Comparison of ENCODE assay signal across 19 cellular contexts in the genomic region with DNA sequence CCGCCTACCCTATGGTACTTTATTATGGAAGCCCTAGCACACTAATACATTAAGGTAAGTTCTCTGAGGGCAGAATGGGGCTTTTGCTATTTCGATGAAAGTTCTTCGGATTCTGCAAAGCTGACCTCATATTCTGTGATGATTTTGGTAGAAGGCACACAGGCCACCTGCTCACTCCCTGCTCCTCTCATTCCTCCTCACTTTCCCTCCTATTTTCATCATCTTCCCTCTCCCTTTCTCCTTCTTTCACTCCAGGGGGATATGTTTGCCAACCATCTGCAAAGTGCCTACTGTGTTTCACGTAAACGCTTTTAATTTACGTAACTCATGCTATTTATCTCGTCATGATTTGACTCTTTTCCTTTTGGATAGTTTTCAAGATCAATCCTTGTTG. TPM values are rescaled to one million over a fixed set of nuclear protein-coding genes. Genes with fewer than 3 reads are reported as not detected.
A peak's percentile ranks its signal among the peaks of the same experiment; 100 is the strongest.
DNase-seq lines count a peak whose midpoint lies in the region; ATAC-seq and TF ChIP-seq lines count a peak whose summit lies in the region.
"Had no signal": no experiment of that assay in that cellular context is flagged by ENCODE, and none has a peak within 500 bp of the region (broad histone marks: within the 10 kb centered on the region; RNA-seq: fewer than 3 reads in every experiment).

No MANE protein-coding gene starts in this region.

- intact Hi-C loops in heart left ventricle (cut with DNase I) = loop anchor here in 1 of 10 donors (5.0 kb wide), 1 partner anchor 42 kb away; no protein-coding TSS in a partner anchor

- H3K4me2 ChIP-seq in SK-N-SH (no peak overlapping the region), smooth muscle cell (peak overlapping the region; percentile 80)

- TF ChIP-seq RAD21 in SK-N-SH (IDR thresholded peaks at IDR 0.05; ENCODE audit: low read length) = no peak

- TF ChIP-seq POLR2A in gastroesophageal sphincter (IDR thresholded peaks at IDR 0.05) (no peak), heart left ventricle (IDR thresholded peaks at IDR 0.05) (no peak)

- no peak overlapping the region for H3K4me3 Mint-ChIP-seq in activated T-cell treated with anti-CD3 and anti-CD28 coated beads, Interleukin-2, amount 50 U/mL, for 24 hours
- H3K4me3 Mint-ChIP-seq: HFFc6, IgD-negative memory B cell had no signal

- H3K4me1 Mint-ChIP-seq in activated T-cell treated with anti-CD3 and anti-CD28 coated beads, Interleukin-2, amount 50 U/mL, for 24 hours (ENCODE audit: low read depth) = peaks cover 9% of the 10 kb centered on the region

- WGBS in SK-N-SH (ENCODE audit: low lambda C conversion rate) = 84% methylated on average over 7 of the region's 7 CpGs
- 85 to 100% methylated on average over 2 to 7 of the region's 7 CpGs for WGBS in gastroesophageal sphincter (ENCODE audit: low coverage in 1 of 2), 2 donors
- 79% methylated on average over 7 of the region's 7 CpGs for WGBS in smooth muscle cell (ENCODE audit: low lambda C conversion rate)
- 80 to 97% (median 86%) methylated on average over 7 of the region's 7 CpGs for WGBS in heart left ventricle, 4 donors

- peaks cover 49% of the 10 kb centered on the region for H3F3A ChIP-seq in SK-N-SH (replicated peaks; ENCODE audit: insufficient read depth)
- peaks cover 13% of the 10 kb centered on the region for H3F3A ChIP-seq in smooth muscle cell (ENCODE audit: low read depth)

- H3K9ac ChIP-seq in SK-N-SH (no peak overlapping the region), smooth muscle cell (ENCODE audit: low read depth) (peak overlapping the region; percentile 60)

- POLR2A ChIA-PET in SK-N-SH (lab: Yijun Ruan, JAX) = no interaction called here

- CTCF ChIA-PET in SK-N-SH (lab: Yijun Ruan, JAX) = interaction anchor here (1.0 to 1.5 kb wide), 4 partner anchors 10 to 377 kb away, joined by 3 to 5 read pairs (median 4); no protein-coding TSS in a partner anchor

- no peaks in the 10 kb centered on the region for H3K27me3 Mint-ChIP-seq in activated T-cell treated with anti-CD3 and anti-CD28 coated beads, Interleukin-2, amount 50 U/mL, for 24 hours

- H2AFZ ChIP-seq in SK-N-SH (ENCODE audit: low read depth) = peak overlapping the region; percentile 64; the same call in 1 of the 2 replicates
- H2AFZ ChIP-seq in smooth muscle cell (ENCODE audit: low read depth) = no peak overlapping the region

- TF ChIP-seq CTCF in SK-N-SH (IDR thresholded peaks at IDR 0.05) = no peak
- no peak for TF ChIP-seq CTCF in gastroesophageal sphincter (IDR thresholded peaks at IDR 0.05)
- TF ChIP-seq CTCF in smooth muscle cell (IDR thresholded peaks at IDR 0.05; ENCODE audit: borderline replicate concordance, insufficient read depth, poor library complexity, severe bottlenecking) = no peak
- no peak for TF ChIP-seq CTCF in heart left ventricle (IDR thresholded peaks at IDR 0.05)

- peaks cover 3% of the 10 kb centered on the region for H3K36me3 Mint-ChIP-seq in activated T-cell treated with anti-CD3 and anti-CD28 coated beads, Interleukin-2, amount 50 U/mL, for 24 hours (ENCODE audit: low read depth)

- no peaks in the 10 kb centered on the region for H3K9me3 ChIP-seq in SK-N-SH
- H3K9me3 ChIP-seq in gastroesophageal sphincter = no peaks in the 10 kb centered on the region
- no peaks in the 10 kb centered on the region for H3K9me3 ChIP-seq in smooth muscle cell (replicated peaks; ENCODE audit: low read depth)
- peaks cover 0 to under 1% (median 0%) of the 10 kb centered on the region in 12 donors for H3K9me3 ChIP-seq in heart left ventricle

- ATAC-seq in SK-N-SH treated with all-trans-retinoic acid at 6 μM for 48 hours = no peak
- ATAC-seq in gastroesophageal sphincter = no peak
- no peak for ATAC-seq in HG02610 (IDR thresholded peaks at IDR 0.05; ENCODE audit: unreplicated experiment)
- no peak for ATAC-seq in heart left ventricle

- no peak overlapping the region for H3K27ac Mint-ChIP-seq in activated T-cell treated with anti-CD3 and anti-CD28 coated beads, Interleukin-2, amount 50 U/mL, for 24 hours
- H3K27ac Mint-ChIP-seq: IgD-negative memory B cell had no signal

- H4K20me1 ChIP-seq in SK-N-SH (ENCODE audit: insufficient read depth) = no peaks in the 10 kb centered on the region
- H4K20me1 ChIP-seq in smooth muscle cell (ENCODE audit: low read depth) = no peaks in the 10 kb centered on the region

- no peak for TF ChIP-seq EP300 in SK-N-SH (IDR thresholded peaks at IDR 0.05; ENCODE audit: borderline replicate concordance in 1 of 2, low read depth in 1 of 2, low read length in 1 of 2)
- TF ChIP-seq EP300 in gastroesophageal sphincter (IDR thresholded peaks at IDR 0.05) = no peak

- H3K27ac ChIP-seq in SK-N-SH (ENCODE audit: low read depth in 2 of 2, low read length in 1 of 2) = peak overlapping the region; percentile 84 to 89
- peak overlapping the region in 3 of 4 donors; percentile 39 to 65 (median 42) for H3K27ac ChIP-seq in gastroesophageal sphincter
- H3K27ac ChIP-seq in smooth muscle cell (ENCODE audit: low read depth) = peak overlapping the region; percentile 99
- peak overlapping the region in 2 of 12 donors; percentile 50 to 72 for H3K27ac ChIP-seq in heart left ventricle
- H3K27ac ChIP-seq: 22Rv1, C4-2B had no signal

- H3K4me1 ChIP-seq in SK-N-SH (ENCODE audit: control insufficient read depth in 1 of 2, insufficient read depth in 2 of 2, low read depth in 1 of 2, low read length in 1 of 2) (peaks cover 30 to 40% of the 10 kb centered on the region in 2 experiments), gastroesophageal sphincter (peaks cover 3 to 55% (median 11%) of the 10 kb centered on the region in 3 donors), smooth muscle cell (ENCODE audit: low read depth) (peaks cover 29% of the 10 kb centered on the region), heart left ventricle (peaks cover 0 to 44% (median 15%) of the 10 kb centered on the region in 12 donors)

- DNase-seq in SK-N-SH = no peak
- DNase-seq in smooth muscle cell (lab: John Stamatoyannopoulos, UW; ENCODE audit: unreplicated experiment) = no peak
- no peak for DNase-seq in NCI-H146 (lab: John Stamatoyannopoulos, UW)
- no peak for DNase-seq in activated T-cell treated with anti-CD3 and anti-CD28 coated beads, Interleukin-2, amount 50 U/mL, for 24 hours
- no peak for DNase-seq in heart left ventricle
- DNase-seq: AML-193, DMS79 treated with DMSO at 0.1 percent for 48 hours, HFFc6, MG63, NCI-H1092 treated with DMSO at 0.1 percent for 48 hours, NCI-H2081 treated with DMSO at 0.1 percent for 48 hours, NCI-H748 treated with DMSO at 0.1 percent for 48 hours, Right ventricle myocardium superior had no signal

- H3K4me3 ChIP-seq in SK-N-SH (ENCODE audit: low read depth in 2 of 2, low read length in 1 of 2) (no peak overlapping the region), gastroesophageal sphincter (no peak overlapping the region), smooth muscle cell (peak overlapping the region; percentile 37), heart left ventricle (no peak overlapping the region)
- H3K4me3 ChIP-seq: MG63 had no signal

- H3K9me3 Mint-ChIP-seq in activated T-cell treated with anti-CD3 and anti-CD28 coated beads, Interleukin-2, amount 50 U/mL, for 24 hours = peaks cover 4% of the 10 kb centered on the region
- H3K9me3 Mint-ChIP-seq: IgD-negative memory B cell had no signal

- no peaks in the 10 kb centered on the region for H3K79me2 ChIP-seq in SK-N-SH (ENCODE audit: insufficient read depth)
- H3K79me2 ChIP-seq in smooth muscle cell (ENCODE audit: low read depth) = peaks cover 50% of the 10 kb centered on the region

- H3K36me3 ChIP-seq in SK-N-SH (replicated peaks in 1 of 2; ENCODE audit: control insufficient read depth in 1 of 2, insufficient read depth in 2 of 2, low read length in 1 of 2) (no peaks in the 10 kb centered on the region), gastroesophageal sphincter (no peaks in the 10 kb centered on the region), smooth muscle cell (ENCODE audit: low read depth) (peaks cover 3% of the 10 kb centered on the region), heart left ventricle (no peaks in the 10 kb centered on the region)
- H3K36me3 ChIP-seq: MG63 had no signal

- H3K27me3 ChIP-seq in SK-N-SH (ENCODE audit: insufficient read depth) (no peaks in the 10 kb centered on the region), gastroesophageal sphincter (no peaks in the 10 kb centered on the region), smooth muscle cell (ENCODE audit: low read depth) (no peaks in the 10 kb centered on the region), heart left ventricle (no peaks in the 10 kb centered on the region)
- H3K27me3 ChIP-seq: MG63 had no signal

- H3K9me2 ChIP-seq in SK-N-SH = no peaks in the 10 kb centered on the region

TF ChIP-seq in SK-N-SH, 30 proteins besides CTCF, POLR2A, EP300 and RAD21 (continues in another document):
- TF ChIP-seq, protein P1, sequence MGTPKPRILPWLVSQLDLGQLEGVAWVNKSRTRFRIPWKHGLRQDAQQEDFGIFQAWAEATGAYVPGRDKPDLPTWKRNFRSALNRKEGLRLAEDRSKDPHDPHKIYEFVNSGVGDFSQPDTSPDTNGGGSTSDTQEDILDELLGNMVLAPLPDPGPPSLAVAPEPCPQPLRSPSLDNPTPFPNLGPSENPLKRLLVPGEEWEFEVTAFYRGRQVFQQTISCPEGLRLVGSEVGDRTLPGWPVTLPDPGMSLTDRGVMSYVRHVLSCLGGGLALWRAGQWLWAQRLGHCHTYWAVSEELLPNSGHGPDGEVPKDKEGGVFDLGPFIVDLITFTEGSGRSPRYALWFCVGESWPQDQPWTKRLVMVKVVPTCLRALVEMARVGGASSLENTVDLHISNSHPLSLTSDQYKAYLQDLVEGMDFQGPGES (IDR thresholded peaks at IDR 0.05; ENCODE audit: low read depth, low read length) = no peak
- TF ChIP-seq MXI1 (IDR thresholded peaks at IDR 0.05; ENCODE audit: low read depth, low read length) (no peak), FOXJ3 (CRISPR knock-in tag; IDR thresholded peaks at IDR 0.05) (no peak)

TF ChIP-seq in SK-N-SH treated with all-trans-retinoic acid at 6 μM for 48 hours, 23 proteins besides CTCF, POLR2A, EP300 and RAD21 (continues in another document):
- TF ChIP-seq BACH2 (CRISPR knock-in tag; IDR thresholded peaks at IDR 0.05; ENCODE audit: borderline replicate concordance) = no peak
- no peak for TF ChIP-seq PPARA (CRISPR knock-in tag; IDR thresholded peaks at IDR 0.05; ENCODE audit: borderline replicate concordance)
- no peak for TF ChIP-seq CSDC2 (CRISPR knock-in tag; IDR thresholded peaks at IDR 0.05)

RNA-seq across cellular contexts. Expression of a gene that starts 45.0 kb away (rescaled TPM):
- polyA plus RNA-seq in SK-N-SH (2012; rRNA removed) (14.2 and 16.3 TPM in 2 replicates), smooth muscle cell (63.8 and 65.9 TPM in 2 replicates), heart left ventricle (10 to 100 TPM; 19.0 to 35.7 TPM)
- polyA plus RNA-seq in SK-N-SH (2012; cell fraction: cytosol; rRNA removed) = 11.4 and 13.6 TPM in 2 replicates
- polyA plus RNA-seq in SK-N-SH (2012; cell fraction: nucleus; rRNA removed) = 26.5 and 30.4 TPM in 2 replicates
- total RNA-seq in gastroesophageal sphincter (100 to 1,000 TPM in 1 of 4 donors, 10 to 100 TPM in 3; 50.9 to 169 (median 63.5) TPM), smooth muscle cell (77.0 and 77.7 TPM in 2 replicates), heart left ventricle (10 to 100 TPM; 27.9 to 92.7 (median 45.1) TPM)
